Comparison of ENCODE assay signal across 24 cellular contexts in the genomic region with DNA sequence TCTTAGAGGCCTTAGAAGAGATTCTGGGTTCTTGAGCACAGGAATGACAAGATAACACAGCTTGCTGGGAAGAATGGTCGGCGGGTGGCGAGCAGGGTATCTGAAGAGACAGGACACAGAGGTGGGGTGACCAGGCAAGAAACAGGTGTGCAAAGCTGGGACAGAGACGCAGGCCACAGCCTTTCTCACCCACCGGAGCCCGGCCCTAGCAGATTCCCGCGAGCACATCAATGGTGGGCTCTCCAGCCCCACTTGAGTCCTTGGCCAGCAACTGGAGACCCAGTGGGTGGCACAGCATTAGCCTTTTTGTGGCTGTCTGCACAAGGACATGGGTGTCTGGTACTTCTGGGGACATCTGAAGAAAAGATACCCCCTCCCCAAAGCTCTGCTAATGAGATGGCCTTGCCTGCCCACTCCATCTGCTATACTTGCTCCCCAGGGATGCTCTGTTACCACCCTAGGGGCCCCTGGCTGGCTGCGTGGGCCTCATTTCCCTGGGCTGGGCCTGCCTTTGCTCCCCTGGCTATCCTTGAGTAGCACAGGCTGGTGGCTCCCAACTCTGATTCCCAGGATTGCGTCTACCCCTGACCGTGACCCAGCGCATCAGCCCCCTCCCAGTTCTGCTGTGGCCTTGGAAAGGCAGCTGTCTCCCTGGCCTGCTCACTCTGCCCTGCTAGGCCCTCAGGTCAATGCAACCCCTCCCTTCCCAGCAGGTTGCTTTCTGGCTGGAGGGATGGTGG.
DNase-seq lines count a peak whose midpoint lies in the region; ATAC-seq, FAIRE-seq and TF ChIP-seq lines count a peak whose summit lies in the region.
"Had no signal": no experiment of that assay in that cellular context is flagged by ENCODE, and none has a peak within 500 bp of the region (broad histone marks: within the 10 kb centered on the region; RNA-seq: fewer than 3 reads in every experiment).

No MANE protein-coding gene starts in this region.

- H2BK12ac ChIP-seq in neuronal stem cell (ENCODE audit: low read length) = no peak overlapping the region

- H3K18ac ChIP-seq in neuronal stem cell (ENCODE audit: low read length) = no peak overlapping the region

- H3K23ac ChIP-seq in neuronal stem cell (ENCODE audit: low read depth, low read length, poor library complexity) = peak overlapping the region; percentile 28

- no peak overlapping the region for H3K4ac ChIP-seq in neuronal stem cell (ENCODE audit: low read length)

- H3K27me3 Mint-ChIP-seq in activated CD4-positive, alpha-beta T cell treated with anti-CD3 and anti-CD28 coated beads, Interleukin-2, amount 10 ng/mL, durations not matched to agents 7 days and 5 days = peaks cover 18% of the 10 kb centered on the region

- H4K91ac ChIP-seq in neuronal stem cell (ENCODE audit: low read depth, low read length, poor library complexity) = no peak overlapping the region

- peaks cover 4% of the 10 kb centered on the region for H3K4me1 ChIP-seq in GM12878 (ENCODE audit: control insufficient read depth, insufficient read depth, low read length)
- peaks cover 13 to 20% of the 10 kb centered on the region in 2 donors for H3K4me1 ChIP-seq in neuronal stem cell (ENCODE audit: control insufficient read depth in 2 of 2, insufficient read depth in 1 of 2, low read depth in 1 of 2, low read length in 2 of 2)

- H2BK15ac ChIP-seq in neuronal stem cell (ENCODE audit: low read length) = peak overlapping the region; percentile 8

- H3K9me3 ChIP-seq in KOPT-K1 (ENCODE audit: insufficient read depth, low read length, poor library complexity, severe bottlenecking) (no peaks in the 10 kb centered on the region), GM12878 (replicated peaks; ENCODE audit: control insufficient read depth, insufficient read depth, low read length) (no peaks in the 10 kb centered on the region), neuronal stem cell (replicated peaks in 1 of 2; ENCODE audit: control insufficient read depth in 2 of 2, insufficient read depth in 1 of 2, low read depth in 1 of 2, low read length in 2 of 2) (peaks cover 1 to 5% of the 10 kb centered on the region in 2 donors)
- H3K9me3 ChIP-seq: suprapubic skin had no signal

- SMC1A ChIA-PET in GM12878 (lab: Charles Lee; ENCODE audit: uncharacterized antibody, unreplicated experiment) = interaction anchor here (0.5 kb wide), 1 partner anchor 145 kb away, joined by 3 read pairs; no protein-coding TSS in a partner anchor

- no peaks in the 10 kb centered on the region for H3K9me3 Mint-ChIP-seq in activated CD4-positive, alpha-beta T cell treated with anti-CD3 and anti-CD28 coated beads, Interleukin-2, amount 10 ng/mL, durations not matched to agents 7 days and 5 days
- H3K9me3 Mint-ChIP-seq: activated CD4-positive, alpha-beta memory T cell treated with anti-CD3 and anti-CD28 coated beads, Interleukin-2, amount 10 ng/mL, durations not matched to agents 7 days and 5 days had no signal

- no peak for TF ChIP-seq RAD21 in GM12878 (IDR thresholded peaks at IDR 0.05; ENCODE audit: insufficient read depth, low read depth, low read length)

- no peak overlapping the region for H2BK120ac ChIP-seq in neuronal stem cell (ENCODE audit: low read depth, low read length)

- no peak overlapping the region for H3K4me3 ChIP-seq in GM12878
- H3K4me3 ChIP-seq in neuronal stem cell (ENCODE audit: low read length in 2 of 2) = no peak overlapping the region
- H3K4me3 ChIP-seq: heart left ventricle, suprapubic skin had no signal

- in situ Hi-C loops in GM12878 (cut with MboI) = no loop called here

- TF ChIP-seq EP300 in GM12878 (IDR thresholded peaks at IDR 0.05; ENCODE audit: borderline replicate concordance in 1 of 2, control insufficient read depth in 1 of 2, low read depth in 2 of 2, low read length in 2 of 2) = no peak

- ATAC-seq in GM12878 = no peak
- ATAC-seq: HCT116, heart left ventricle had no signal

- TF ChIP-seq CTCF in GM12878 (IDR thresholded peaks at IDR 0.05 in 2 of 3, conservative IDR thresholded peaks at IDR 0.05 in 1 of 3; ENCODE audit: control insufficient read depth in 2 of 3, extremely low read depth in 1 of 3, insufficient read depth in 1 of 3, low read depth in 3 of 3, low read length in 3 of 3) = no peak

- intact Hi-C loops in GM12878 (cut with micrococcal nuclease; ENCODE audit: unreplicated experiment) = no loop called here

- H3K79me1 ChIP-seq in neuronal stem cell (ENCODE audit: low read depth, low read length) = no peaks in the 10 kb centered on the region

- FAIRE-seq in GM12878 (lab: Jason Lieb, UNC) = no peak
- FAIRE-seq: urothelium cell line had no signal

- peak overlapping the region; percentile 47 for H3K27ac ChIP-seq in KOPT-K1 (ENCODE audit: low read depth, low read length, poor library complexity, severe bottlenecking)
- H3K27ac ChIP-seq in GM12878 (ENCODE audit: control insufficient read depth, insufficient read depth) = no peak overlapping the region
- H3K27ac ChIP-seq in neuronal stem cell (replicated peaks; ENCODE audit: low read length) = no peak overlapping the region
- H3K27ac ChIP-seq: C4-2B, heart left ventricle, suprapubic skin had no signal

- no peak overlapping the region for H4K8ac ChIP-seq in neuronal stem cell (ENCODE audit: low read depth, low read length)

- H3K4me3 Mint-ChIP-seq in activated CD4-positive, alpha-beta T cell treated with anti-CD3 and anti-CD28 coated beads, Interleukin-2, amount 10 ng/mL, durations not matched to agents 7 days and 5 days = no peak overlapping the region
- H3K4me3 Mint-ChIP-seq: activated CD4-positive, alpha-beta memory T cell treated with anti-CD3 and anti-CD28 coated beads, Interleukin-2, amount 10 ng/mL, durations not matched to agents 7 days and 5 days had no signal

- peak overlapping the region; percentile 80 for H3K27ac Mint-ChIP-seq in activated CD4-positive, alpha-beta T cell treated with anti-CD3 and anti-CD28 coated beads, Interleukin-2, amount 10 ng/mL, durations not matched to agents 7 days and 5 days
- H3K27ac Mint-ChIP-seq: activated CD4-positive, alpha-beta memory T cell treated with anti-CD3 and anti-CD28 coated beads, Interleukin-2, amount 10 ng/mL, durations not matched to agents 7 days and 5 days had no signal

- H3K27me3 ChIP-seq in GM12878 (replicated peaks in 1 of 2; ENCODE audit: control insufficient read depth in 2 of 2, insufficient read depth in 2 of 2, low read length in 1 of 2) = no peaks in the 10 kb centered on the region
- H3K27me3 ChIP-seq in neuronal stem cell (ENCODE audit: control insufficient read depth in 3 of 3, insufficient read depth in 3 of 3, low read depth in 1 of 3, low read length in 3 of 3) = peaks cover 0 to 3% (median 0%) of the 10 kb centered on the region in 3 experiments
- H3K27me3 ChIP-seq: heart left ventricle had no signal

- no TSS peak for BruUV-seq in GM12878 (replicated peaks; lab: Mats Ljungman, UMichigan)

- WGBS in GM12878 (ENCODE audit: insufficient coverage, insufficient replicate concordance, low lambda C conversion rate, missing lambda C conversion rate) = 91% methylated on average over 12 of the region's 12 CpGs
- no CpG with 5 or more reads among the region's 12 CpGs for WGBS in neuronal stem cell (ENCODE audit: extremely low coverage in 2 of 2, insufficient read length in 2 of 2, insufficient replicate concordance in 1 of 2), 2 donors

- no peaks in the 10 kb centered on the region for H3K79me2 ChIP-seq in GM12878 (ENCODE audit: control insufficient read depth, insufficient read depth, low read length)

- H2AK5ac ChIP-seq in neuronal stem cell (ENCODE audit: low read depth, low read length) = no peak overlapping the region

- no peak overlapping the region for H3K4me2 ChIP-seq in GM12878 (ENCODE audit: control insufficient read depth, insufficient read depth)
- no peak overlapping the region for H3K4me2 ChIP-seq in neuronal stem cell (ENCODE audit: insufficient read depth, low read length, poor library complexity, severe bottlenecking)

- no peak for TF ChIP-seq POLR2A in GM12878 (IDR thresholded peaks at IDR 0.05; ENCODE audit: low read depth, low read length)

- peak overlapping the region; percentile 62 for H2BK5ac ChIP-seq in neuronal stem cell (ENCODE audit: low read length)

- POLR2A ChIA-PET in activated CD4-positive, alpha-beta T cell treated with anti-CD3 and anti-CD28 coated beads, Interleukin-2, amount 10 ng/mL, durations not matched to agents 7 days and 5 days (lab: Charles Lee) = no interaction called here
- POLR2A ChIA-PET in GM12878 (lab: Charles Lee) = no interaction called here

- H2AFZ ChIP-seq in GM12878 (ENCODE audit: control insufficient read depth, low read depth, low read length) = no peak overlapping the region
- no peak overlapping the region for H2AFZ ChIP-seq in neuronal stem cell (ENCODE audit: low read length)

- no peaks in the 10 kb centered on the region for H3K36me3 ChIP-seq in KOPT-K1 (ENCODE audit: insufficient read depth, low read length)
- H3K36me3 ChIP-seq in GM12878 (ENCODE audit: control insufficient read depth in 2 of 2, insufficient read depth in 2 of 2, low read length in 1 of 2) = peaks cover 0 to 4% of the 10 kb centered on the region in 2 experiments; a peak in 3 of 4 replicates
- H3K36me3 ChIP-seq in neuronal stem cell (replicated peaks in 1 of 2; ENCODE audit: control insufficient read depth in 2 of 2, insufficient read depth in 2 of 2, low read length in 2 of 2) = no peaks in the 10 kb centered on the region
- H3K36me3 ChIP-seq: suprapubic skin had no signal

- peaks cover 60% of the 10 kb centered on the region for H3K4me1 Mint-ChIP-seq in activated CD4-positive, alpha-beta T cell treated with anti-CD3 and anti-CD28 coated beads, Interleukin-2, amount 10 ng/mL, durations not matched to agents 7 days and 5 days

- CTCF ChIA-PET in activated CD4-positive, alpha-beta T cell treated with anti-CD3 and anti-CD28 coated beads, Interleukin-2, amount 10 ng/mL, durations not matched to agents 7 days and 5 days (lab: Charles Lee) = interaction anchor here (1.0 to 2.7 kb wide), 6 partner anchors 8 to 47 kb away, joined by 3 to 8 read pairs (median 5); no protein-coding TSS in a partner anchor
- CTCF ChIA-PET in GM12878 (lab: Yijun Ruan, JAX) = interaction anchor here (0.7 to 1.5 kb wide), 2 partner anchors 10 to 13 kb away, joined by 3 read pairs; no protein-coding TSS in a partner anchor

- H4K20me1 ChIP-seq in GM12878 (ENCODE audit: control insufficient read depth, insufficient read depth) = no peaks in the 10 kb centered on the region; the same call in 1 of the 2 replicates

- H3K14ac ChIP-seq in neuronal stem cell (ENCODE audit: low read length) = peak overlapping the region; percentile 84

- H3K36me3 Mint-ChIP-seq in activated CD4-positive, alpha-beta T cell treated with anti-CD3 and anti-CD28 coated beads, Interleukin-2, amount 10 ng/mL, durations not matched to agents 7 days and 5 days (ENCODE audit: low read depth) = no peaks in the 10 kb centered on the region

- no peak for DNase-seq in activated CD4-positive, alpha-beta T cell treated with anti-CD3 and anti-CD28 coated beads, Interleukin-2, amount 10 ng/mL, durations not matched to agents 7 days and 5 days
- DNase-seq in activated CD4-positive, alpha-beta T cell treated with anti-CD3 and anti-CD28 coated beads, Interleukin-2, amount 50 U/mL, for 1 hour = no peak
- no peak for DNase-seq in GM12878 (ENCODE audit: low read depth, low spot score)
- no peak for DNase-seq in neuronal stem cell (ENCODE audit: low spot score)
- no peak for DNase-seq in DMS 273 treated with DMSO at 0.1 percent for 48 hours (lab: John Stamatoyannopoulos, UW)
- DNase-seq in activated CD4-positive, CD25-positive, alpha-beta regulatory T cell (lab: John Stamatoyannopoulos, UW) = no peak
- DNase-seq: activated CD4-positive, alpha-beta memory T cell treated with anti-CD3 and anti-CD28 coated beads, Interleukin-2, amount 10 ng/mL, durations not matched to agents 7 days and 5 days; activated naive CD4-positive, alpha-beta T cell; activated T-cell treated with anti-CD3 and anti-CD28 coated beads for 4 hours; Calu3; cerebellar nuclear complex; EL; heart left ventricle; mammary epithelial cell; NCI-H1048; NCI-H2029; NCI-H226; nucleus accumbens; RPMI8226 had no signal

- RAD21 ChIA-PET in GM12878 (lab: Charles Lee; ENCODE audit: unreplicated experiment) = no interaction called here

- H3K9ac ChIP-seq in GM12878 (ENCODE audit: control insufficient read depth, insufficient read depth, low read length) (no peak overlapping the region), neuronal stem cell (ENCODE audit: low read depth, low read length, poor library complexity) (peak overlapping the region; percentile 83)
